Comparison of ENCODE assay signal across 1 cellular context in genomic region chr3:129606522-129607390, GRCh38.
TF ChIP-seq lines count a peak whose summit lies in the region.

A gene with protein sequence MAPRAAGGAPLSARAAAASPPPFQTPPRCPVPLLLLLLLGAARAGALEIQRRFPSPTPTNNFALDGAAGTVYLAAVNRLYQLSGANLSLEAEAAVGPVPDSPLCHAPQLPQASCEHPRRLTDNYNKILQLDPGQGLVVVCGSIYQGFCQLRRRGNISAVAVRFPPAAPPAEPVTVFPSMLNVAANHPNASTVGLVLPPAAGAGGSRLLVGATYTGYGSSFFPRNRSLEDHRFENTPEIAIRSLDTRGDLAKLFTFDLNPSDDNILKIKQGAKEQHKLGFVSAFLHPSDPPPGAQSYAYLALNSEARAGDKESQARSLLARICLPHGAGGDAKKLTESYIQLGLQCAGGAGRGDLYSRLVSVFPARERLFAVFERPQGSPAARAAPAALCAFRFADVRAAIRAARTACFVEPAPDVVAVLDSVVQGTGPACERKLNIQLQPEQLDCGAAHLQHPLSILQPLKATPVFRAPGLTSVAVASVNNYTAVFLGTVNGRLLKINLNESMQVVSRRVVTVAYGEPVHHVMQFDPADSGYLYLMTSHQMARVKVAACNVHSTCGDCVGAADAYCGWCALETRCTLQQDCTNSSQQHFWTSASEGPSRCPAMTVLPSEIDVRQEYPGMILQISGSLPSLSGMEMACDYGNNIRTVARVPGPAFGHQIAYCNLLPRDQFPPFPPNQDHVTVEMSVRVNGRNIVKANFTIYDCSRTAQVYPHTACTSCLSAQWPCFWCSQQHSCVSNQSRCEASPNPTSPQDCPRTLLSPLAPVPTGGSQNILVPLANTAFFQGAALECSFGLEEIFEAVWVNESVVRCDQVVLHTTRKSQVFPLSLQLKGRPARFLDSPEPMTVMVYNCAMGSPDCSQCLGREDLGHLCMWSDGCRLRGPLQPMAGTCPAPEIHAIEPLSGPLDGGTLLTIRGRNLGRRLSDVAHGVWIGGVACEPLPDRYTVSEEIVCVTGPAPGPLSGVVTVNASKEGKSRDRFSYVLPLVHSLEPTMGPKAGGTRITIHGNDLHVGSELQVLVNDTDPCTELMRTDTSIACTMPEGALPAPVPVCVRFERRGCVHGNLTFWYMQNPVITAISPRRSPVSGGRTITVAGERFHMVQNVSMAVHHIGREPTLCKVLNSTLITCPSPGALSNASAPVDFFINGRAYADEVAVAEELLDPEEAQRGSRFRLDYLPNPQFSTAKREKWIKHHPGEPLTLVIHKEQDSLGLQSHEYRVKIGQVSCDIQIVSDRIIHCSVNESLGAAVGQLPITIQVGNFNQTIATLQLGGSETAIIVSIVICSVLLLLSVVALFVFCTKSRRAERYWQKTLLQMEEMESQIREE (N-terminal part only) (minus strand): TSS chr3:129606676. CDS start chr3:129606639, 37 bp downstream.

TF ChIP-seq in HepG2, 621 proteins besides CTCF, POLR2A, EP300 and RAD21 (continued from another document):
- TF ChIP-seq, protein P1, sequence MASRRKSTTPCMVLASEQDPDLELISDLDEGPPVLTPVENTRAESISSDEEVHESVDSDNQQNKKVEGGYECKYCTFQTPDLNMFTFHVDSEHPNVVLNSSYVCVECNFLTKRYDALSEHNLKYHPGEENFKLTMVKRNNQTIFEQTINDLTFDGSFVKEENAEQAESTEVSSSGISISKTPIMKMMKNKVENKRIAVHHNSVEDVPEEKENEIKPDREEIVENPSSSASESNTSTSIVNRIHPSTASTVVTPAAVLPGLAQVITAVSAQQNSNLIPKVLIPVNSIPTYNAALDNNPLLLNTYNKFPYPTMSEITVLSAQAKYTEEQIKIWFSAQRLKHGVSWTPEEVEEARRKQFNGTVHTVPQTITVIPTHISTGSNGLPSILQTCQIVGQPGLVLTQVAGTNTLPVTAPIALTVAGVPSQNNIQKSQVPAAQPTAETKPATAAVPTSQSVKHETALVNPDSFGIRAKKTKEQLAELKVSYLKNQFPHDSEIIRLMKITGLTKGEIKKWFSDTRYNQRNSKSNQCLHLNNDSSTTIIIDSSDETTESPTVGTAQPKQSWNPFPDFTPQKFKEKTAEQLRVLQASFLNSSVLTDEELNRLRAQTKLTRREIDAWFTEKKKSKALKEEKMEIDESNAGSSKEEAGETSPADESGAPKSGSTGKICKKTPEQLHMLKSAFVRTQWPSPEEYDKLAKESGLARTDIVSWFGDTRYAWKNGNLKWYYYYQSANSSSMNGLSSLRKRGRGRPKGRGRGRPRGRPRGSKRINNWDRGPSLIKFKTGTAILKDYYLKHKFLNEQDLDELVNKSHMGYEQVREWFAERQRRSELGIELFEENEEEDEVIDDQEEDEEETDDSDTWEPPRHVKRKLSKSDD (CRISPR knock-in tag; IDR thresholded peaks at IDR 0.05; ENCODE audit: low read depth) = no peak
- TF ChIP-seq SP5 (CRISPR knock-in tag; IDR thresholded peaks at IDR 0.05; ENCODE audit: borderline replicate concordance, low read depth) (0 out of 2 replicates have a peak, but pooled peaks have one; percentile 45), SIN3A (IDR thresholded peaks at IDR 0.05; ENCODE audit: borderline replicate concordance, low read depth, low read length) (0 out of 2 replicates have a peak, but pooled peaks have one; percentile 5), ZFY (CRISPR knock-in tag; IDR thresholded peaks at IDR 0.05) (0 out of 2 replicates have a peak, but pooled peaks have one; percentile 4), GATAD2A (CRISPR knock-in tag; IDR thresholded peaks at IDR 0.05) (0 out of 2 replicates have a peak, but pooled peaks have one; percentile 10), GTF2F1 (IDR thresholded peaks at IDR 0.05; ENCODE audit: low read length) (no peak), ZBTB38 (CRISPR knock-in tag; IDR thresholded peaks at IDR 0.05) (0 out of 2 replicates have a peak, but pooled peaks have one; percentile 5), SRSF1 (optimal IDR thresholded peaks at IDR 0.05; ENCODE audit: low read depth, low read length) (peak; percentile 15), TAF1 (CRISPR knock-in tag; IDR thresholded peaks at IDR 0.05) (peak; percentile 19; the same call in 1 of the 2 replicates), ZNF768 (CRISPR knock-in tag; IDR thresholded peaks at IDR 0.05) (0 out of 2 replicates have a peak, but pooled peaks have one; percentile 42), CC2D1A (CRISPR knock-in tag; IDR thresholded peaks at IDR 0.05) (no peak), HES4 (CRISPR knock-in tag; IDR thresholded peaks at IDR 0.05; ENCODE audit: borderline replicate concordance) (0 out of 2 replicates have a peak, but pooled peaks have one; percentile 21), KMT2B (CRISPR knock-in tag; IDR thresholded peaks at IDR 0.05) (0 out of 2 replicates have a peak, but pooled peaks have one; percentile 21), FOXP1 (IDR thresholded peaks at IDR 0.05) (no peak), FOXP1 (CRISPR knock-in tag; IDR thresholded peaks at IDR 0.05) (no peak), ZKSCAN8 (CRISPR knock-in tag; IDR thresholded peaks at IDR 0.05; ENCODE audit: borderline replicate concordance) (no peak), PCBP1 (IDR thresholded peaks at IDR 0.05; ENCODE audit: borderline replicate concordance, low read depth, low read length) (0 out of 2 replicates have a peak, but pooled peaks have one; percentile 58), ERF (CRISPR knock-in tag; IDR thresholded peaks at IDR 0.05) (peak; percentile 55; the same call in 1 of the 2 replicates), NFKB2 (CRISPR knock-in tag; IDR thresholded peaks at IDR 0.05; ENCODE audit: borderline replicate concordance) (peak; percentile 62; the same call in 1 of the 2 replicates), SSRP1 (CRISPR knock-in tag; IDR thresholded peaks at IDR 0.05) (no peak), NRL (CRISPR knock-in tag; IDR thresholded peaks at IDR 0.05; ENCODE audit: borderline replicate concordance) (peak; percentile 64; the same call in 1 of the 2 replicates)
- TF ChIP-seq, protein P2, sequence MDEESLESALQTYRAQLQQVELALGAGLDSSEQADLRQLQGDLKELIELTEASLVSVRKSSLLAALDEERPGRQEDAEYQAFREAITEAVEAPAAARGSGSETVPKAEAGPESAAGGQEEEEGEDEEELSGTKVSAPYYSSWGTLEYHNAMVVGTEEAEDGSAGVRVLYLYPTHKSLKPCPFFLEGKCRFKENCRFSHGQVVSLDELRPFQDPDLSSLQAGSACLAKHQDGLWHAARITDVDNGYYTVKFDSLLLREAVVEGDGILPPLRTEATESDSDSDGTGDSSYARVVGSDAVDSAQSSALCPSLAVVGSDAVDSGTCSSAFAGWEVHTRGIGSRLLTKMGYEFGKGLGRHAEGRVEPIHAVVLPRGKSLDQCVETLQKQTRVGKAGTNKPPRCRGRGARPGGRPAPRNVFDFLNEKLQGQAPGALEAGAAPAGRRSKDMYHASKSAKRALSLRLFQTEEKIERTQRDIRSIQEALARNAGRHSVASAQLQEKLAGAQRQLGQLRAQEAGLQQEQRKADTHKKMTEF (CRISPR knock-in tag; IDR thresholded peaks at IDR 0.05) = no peak
- TF ChIP-seq, protein P3, sequence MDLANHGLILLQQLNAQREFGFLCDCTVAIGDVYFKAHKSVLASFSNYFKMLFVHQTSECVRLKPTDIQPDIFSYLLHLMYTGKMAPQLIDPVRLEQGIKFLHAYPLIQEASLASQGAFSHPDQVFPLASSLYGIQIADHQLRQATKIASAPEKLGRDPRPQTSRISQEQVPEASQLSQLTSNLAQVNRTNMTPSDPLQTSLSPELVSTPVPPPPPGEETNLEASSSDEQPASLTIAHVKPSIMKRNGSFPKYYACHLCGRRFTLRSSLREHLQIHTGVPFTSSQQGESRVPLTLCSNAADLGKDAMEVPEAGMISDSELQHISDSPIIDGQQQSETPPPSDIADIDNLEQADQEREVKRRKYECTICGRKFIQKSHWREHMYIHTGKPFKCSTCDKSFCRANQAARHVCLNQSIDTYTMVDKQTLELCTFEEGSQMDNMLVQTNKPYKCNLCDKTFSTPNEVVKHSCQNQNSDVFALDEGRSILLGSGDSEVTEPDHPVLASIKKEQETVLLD (CRISPR knock-in tag; IDR thresholded peaks at IDR 0.05; ENCODE audit: low read depth) = 0 out of 2 replicates have a peak, but pooled peaks have one; percentile 2
